Comparison of ENCODE assay signal across 2 cellular contexts in the genomic region with DNA sequence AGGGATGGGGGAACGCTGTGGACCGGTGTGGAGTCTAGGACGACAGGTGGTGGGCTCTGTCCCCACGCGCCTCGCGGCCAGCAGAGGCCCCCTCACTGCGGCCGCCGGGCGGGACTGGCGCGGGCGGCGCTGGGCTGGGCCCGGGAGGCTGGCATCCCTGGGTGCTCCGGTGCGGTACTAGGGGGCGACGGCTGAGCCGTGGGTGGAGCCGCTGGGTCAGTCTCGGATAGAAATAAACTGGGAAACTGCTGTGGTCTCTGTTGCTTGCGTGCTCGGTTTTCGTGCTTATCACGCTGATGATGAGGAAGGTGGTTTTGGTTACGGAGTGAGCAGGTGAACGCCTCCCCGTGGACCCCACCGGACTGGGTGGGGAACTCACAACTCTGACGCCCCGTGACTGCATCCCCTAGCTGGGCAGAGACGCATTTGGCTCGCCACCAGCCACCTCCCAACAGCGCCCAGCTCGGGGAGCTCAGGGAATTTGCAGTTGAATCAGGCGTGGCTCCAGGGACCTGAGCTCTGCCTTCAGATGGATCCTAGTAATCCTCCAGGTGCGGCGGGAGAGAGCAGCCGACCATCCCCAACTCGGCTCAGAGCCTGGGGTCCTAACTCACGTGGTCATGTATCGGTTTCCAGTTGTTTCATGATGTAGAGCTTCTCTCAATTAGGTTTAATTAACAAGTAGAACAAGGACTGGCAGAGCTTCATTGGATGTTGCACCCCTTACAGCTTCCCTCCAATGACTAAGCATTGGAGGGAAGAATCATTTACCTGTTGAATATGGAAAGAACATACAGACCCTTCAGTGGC.
TF ChIP-seq lines count a peak whose summit lies in the region.

No MANE protein-coding gene starts in this region.

TF ChIP-seq in A549, 52 proteins besides CTCF, POLR2A, EP300 and RAD21:
- TF ChIP-seq FOSL2 (IDR thresholded peaks at IDR 0.05) (no peak), FOSL2 (CRISPR knock-in tag; IDR thresholded peaks at IDR 0.05) (no peak), HOXB13 (CRISPR knock-in tag; IDR thresholded peaks at IDR 0.05; ENCODE audit: low read depth) (no peak), MAX (IDR thresholded peaks at IDR 0.05) (no peak), ZFP36 (IDR thresholded peaks at IDR 0.05; ENCODE audit: borderline replicate concordance, partially characterized antibody) (no peak), TFCP2L1 (CRISPR knock-in tag; IDR thresholded peaks at IDR 0.05) (no peak), PBX3 (IDR thresholded peaks at IDR 0.05) (no peak), HDAC2 (IDR thresholded peaks at IDR 0.05) (no peak), ELK1 (IDR thresholded peaks at IDR 0.05; ENCODE audit: low read depth, low read length) (no peak), CBX8 (IDR thresholded peaks at IDR 0.05) (no peak), KDM1A (IDR thresholded peaks at IDR 0.05; ENCODE audit: low read depth) (no peak), SMC3 (IDR thresholded peaks at IDR 0.05) (no peak), FOXS1 (CRISPR knock-in tag; IDR thresholded peaks at IDR 0.05) (no peak)
- TF ChIP-seq, protein P1, sequence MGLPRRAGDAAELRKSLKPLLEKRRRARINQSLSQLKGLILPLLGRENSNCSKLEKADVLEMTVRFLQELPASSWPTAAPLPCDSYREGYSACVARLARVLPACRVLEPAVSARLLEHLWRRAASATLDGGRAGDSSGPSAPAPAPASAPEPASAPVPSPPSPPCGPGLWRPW (IDR thresholded peaks at IDR 0.05), result no peak
- TF ChIP-seq, protein P2, sequence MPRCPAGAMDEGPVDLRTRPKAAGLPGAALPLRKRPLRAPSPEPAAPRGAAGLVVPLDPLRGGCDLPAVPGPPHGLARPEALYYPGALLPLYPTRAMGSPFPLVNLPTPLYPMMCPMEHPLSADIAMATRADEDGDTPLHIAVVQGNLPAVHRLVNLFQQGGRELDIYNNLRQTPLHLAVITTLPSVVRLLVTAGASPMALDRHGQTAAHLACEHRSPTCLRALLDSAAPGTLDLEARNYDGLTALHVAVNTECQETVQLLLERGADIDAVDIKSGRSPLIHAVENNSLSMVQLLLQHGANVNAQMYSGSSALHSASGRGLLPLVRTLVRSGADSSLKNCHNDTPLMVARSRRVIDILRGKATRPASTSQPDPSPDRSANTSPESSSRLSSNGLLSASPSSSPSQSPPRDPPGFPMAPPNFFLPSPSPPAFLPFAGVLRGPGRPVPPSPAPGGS (IDR thresholded peaks at IDR 0.05), result no peak

TF ChIP-seq in GM23338, 12 proteins besides CTCF, POLR2A, EP300 and RAD21:
- TF ChIP-seq ZNF331 (CRISPR knock-in tag; IDR thresholded peaks at IDR 0.05; ENCODE audit: low read depth) (no peak), POLR2AphosphoS5 (IDR thresholded peaks at IDR 0.05; ENCODE audit: low read depth) (peak; percentile 57)
